Comparison of ENCODE assay signal across 22 cellular contexts in genomic region chr9:131597246-131597645, GRCh38. TPM values are rescaled to one million over a fixed set of nuclear protein-coding genes. Genes with fewer than 3 reads are reported as not detected.
A peak's percentile ranks its signal among the peaks of the same experiment; 100 is the strongest.
DNase-seq lines count a peak whose midpoint lies in the region; ATAC-seq and TF ChIP-seq lines count a peak whose summit lies in the region.
"Had no signal": no experiment of that assay in that cellular context is flagged by ENCODE, and none has a peak within 500 bp of the region (broad histone marks: within the 10 kb centered on the region; RNA-seq: fewer than 3 reads in every experiment).

No MANE protein-coding gene starts in this region.

- no peak for TF ChIP-seq POLR2A in upper lobe of left lung (IDR thresholded peaks at IDR 0.05)

- no peak for DNase-seq in CD4-positive, CD25-positive, alpha-beta regulatory T cell
- DNase-seq in RWPE1 (ENCODE audit: low spot score) (no peak), osteoblast (ENCODE audit: insufficient read length, low spot score, missing footprints) (peak; percentile 34), upper lobe of left lung (no peak), PC-3 (no peak), HEK293T (ENCODE audit: extremely low spot score) (no peak), OCI-M1 (lab: John Stamatoyannopoulos, UW) (no peak)
- DNase-seq: CD8-positive, alpha-beta T cell; DND-41; MG63; NCI-H1417; NCI-H1694 treated with DMSO at 0.1 percent for 48 hours; NCI-H2081 treated with DMSO at 0.1 percent for 48 hours; NCI-H446 treated with DMSO at 0.1 percent for 48 hours; NCI-H526 treated with DMSO at 0.1 percent for 48 hours had no signal

- peak overlapping the region in 2 of 3 donors; percentile 62 to 83 for H3K27ac Mint-ChIP-seq in CD4-positive, CD25-positive, alpha-beta regulatory T cell
- H3K27ac Mint-ChIP-seq: CD8-positive, alpha-beta T cell had no signal

- no peaks in the 10 kb centered on the region for H3F3A ChIP-seq in PC-3 (ENCODE audit: low read length, unreplicated experiment)

- TF ChIP-seq CTCF in RWPE1 (conservative IDR thresholded peaks at IDR 0.05; ENCODE audit: low read depth) = no peak
- no peak for TF ChIP-seq CTCF in osteoblast (IDR thresholded peaks at IDR 0.05; ENCODE audit: extremely low read depth, low read depth, low read length)
- TF ChIP-seq CTCF in upper lobe of left lung (IDR thresholded peaks at IDR 0.05) = no peak
- TF ChIP-seq CTCF in PC-3 (conservative IDR thresholded peaks at IDR 0.05; ENCODE audit: low read depth, low read length) = no peak

- no peak overlapping the region for H3K4me3 ChIP-seq in CD4-positive, CD25-positive, alpha-beta regulatory T cell (ENCODE audit: low read depth, low read length)
- no peak overlapping the region for H3K4me3 ChIP-seq in osteoblast (ENCODE audit: insufficient read depth, low read length)
- H3K4me3 ChIP-seq in upper lobe of left lung = no peak overlapping the region
- H3K4me3 ChIP-seq in PC-3 (ENCODE audit: low read length) = no peak overlapping the region
- H3K4me3 ChIP-seq: GM12878, K562, MG63 had no signal

- no peak overlapping the region for H3K4me3 Mint-ChIP-seq in CD4-positive, CD25-positive, alpha-beta regulatory T cell
- H3K4me3 Mint-ChIP-seq: CD8-positive, alpha-beta T cell had no signal

- no peak for ATAC-seq in CD4-positive, CD25-positive, alpha-beta regulatory T cell (ENCODE audit: low read depth in 2 of 2)
- ATAC-seq in upper lobe of left lung (ENCODE audit: low FRiP score in 2 of 2) = no peak
- ATAC-seq in PC-3 = no peak
- ATAC-seq: CD8-positive, alpha-beta T cell; GM12878; K562; SK-N-SH treated with all-trans-retinoic acid at 6 μM for 48 hours had no signal

- H3K79me2 ChIP-seq in osteoblast (ENCODE audit: insufficient read depth, low read length) = no peaks in the 10 kb centered on the region
- H3K79me2 ChIP-seq in PC-3 (ENCODE audit: low read length) = no peaks in the 10 kb centered on the region

- no peaks in the 10 kb centered on the region for H3K9me3 Mint-ChIP-seq in CD4-positive, CD25-positive, alpha-beta regulatory T cell
- H3K9me3 Mint-ChIP-seq: CD8-positive, alpha-beta T cell had no signal

- CTCF ChIA-PET in RWPE1 (lab: Yijun Ruan, JAX) = no interaction called here
- CTCF ChIA-PET in PC-3 (lab: Charles Lee) = no interaction called here
- CTCF ChIA-PET in HEK293T (lab: Yijun Ruan, JAX) = no interaction called here

- H4K20me1 ChIP-seq in osteoblast (ENCODE audit: insufficient read depth, low read length) (no peaks in the 10 kb centered on the region), PC-3 (ENCODE audit: low read length) (no peaks in the 10 kb centered on the region)

- H3K36me3 Mint-ChIP-seq in CD4-positive, CD25-positive, alpha-beta regulatory T cell = peaks cover 15% of the 10 kb centered on the region

- H3K27me3 ChIP-seq in CD4-positive, CD25-positive, alpha-beta regulatory T cell (ENCODE audit: control insufficient read depth, insufficient read depth, low read length) = no peaks in the 10 kb centered on the region
- H3K27me3 ChIP-seq in osteoblast (ENCODE audit: insufficient read depth, low read length) = no peaks in the 10 kb centered on the region
- no peaks in the 10 kb centered on the region for H3K27me3 ChIP-seq in upper lobe of left lung
- no peaks in the 10 kb centered on the region for H3K27me3 ChIP-seq in PC-3 (ENCODE audit: low read length)
- H3K27me3 ChIP-seq: MG63 had no signal

- H3K36me3 ChIP-seq in CD4-positive, CD25-positive, alpha-beta regulatory T cell (ENCODE audit: control insufficient read depth, insufficient read depth, low read length) = peaks cover 68% of the 10 kb centered on the region
- H3K36me3 ChIP-seq in osteoblast (ENCODE audit: insufficient read depth, low read length) (peaks cover 30% of the 10 kb centered on the region), upper lobe of left lung (peaks cover 14 to 94% (median 77%) of the 10 kb centered on the region in 4 donors), PC-3 (ENCODE audit: low read depth, low read length) (no peaks in the 10 kb centered on the region)
- H3K36me3 ChIP-seq: MG63 had no signal

- H3K9ac ChIP-seq in PC-3 (ENCODE audit: low read length) = no peak overlapping the region

- H3K4me1 ChIP-seq in CD4-positive, CD25-positive, alpha-beta regulatory T cell (ENCODE audit: control insufficient read depth, insufficient read depth, low read length, poor library complexity, severe bottlenecking) = no peaks in the 10 kb centered on the region
- H3K4me1 ChIP-seq in osteoblast (ENCODE audit: insufficient read depth, low read length) (no peaks in the 10 kb centered on the region), upper lobe of left lung (peaks cover 0 to 8% (median 0%) of the 10 kb centered on the region in 4 donors), PC-3 (ENCODE audit: insufficient read depth, low read length) (no peaks in the 10 kb centered on the region)

- no peaks in the 10 kb centered on the region for H3K27me3 Mint-ChIP-seq in CD4-positive, CD25-positive, alpha-beta regulatory T cell

- intact Hi-C loops in PC-3 (cut with micrococcal nuclease) = no loop called here

- H2AFZ ChIP-seq in osteoblast (ENCODE audit: low read length) (no peak overlapping the region), PC-3 (ENCODE audit: low read length) (no peak overlapping the region)

- H3K9me2 ChIP-seq in PC-3 (replicated peaks; ENCODE audit: low read length) = no peaks in the 10 kb centered on the region

- BruUV-seq in PC-3 (replicated peaks; lab: Mats Ljungman, UMichigan) = no TSS peak

- POLR2A ChIA-PET in RWPE1 (lab: Yijun Ruan, JAX; ENCODE audit: low non-redundant PET) (no interaction called here), PC-3 (lab: Charles Lee; ENCODE audit: unreplicated experiment) (no interaction called here), HEK293T (lab: Yijun Ruan, JAX) (no interaction called here)

- no peak for TF ChIP-seq EP300 in upper lobe of left lung (IDR thresholded peaks at IDR 0.05)

- no peak overlapping the region for H3K27ac ChIP-seq in CD4-positive, CD25-positive, alpha-beta regulatory T cell (ENCODE audit: insufficient read depth, low read length, poor library complexity, severe bottlenecking)
- peak overlapping the region; percentile 62 for H3K27ac ChIP-seq in RWPE1
- H3K27ac ChIP-seq in osteoblast (ENCODE audit: low read depth, low read length) = no peak overlapping the region
- H3K27ac ChIP-seq in upper lobe of left lung = peak overlapping the region in 3 of 4 donors; percentile 44 to 71 (median 59)
- H3K27ac ChIP-seq in PC-3 (ENCODE audit: low read length) = no peak overlapping the region

- WGBS in upper lobe of left lung, 2 donors = 93 to 94% methylated on average over 7 of the region's 7 CpGs

- H3K4me1 Mint-ChIP-seq in CD4-positive, CD25-positive, alpha-beta regulatory T cell = peaks cover 0 to 2% (median 0%) of the 10 kb centered on the region in 4 donors

- H3K9me3 ChIP-seq in CD4-positive, CD25-positive, alpha-beta regulatory T cell (ENCODE audit: control insufficient read depth in 2 of 2, low read length in 2 of 2) = no peaks in the 10 kb centered on the region
- H3K9me3 ChIP-seq in osteoblast (ENCODE audit: low read depth, low read length) (no peaks in the 10 kb centered on the region), upper lobe of left lung (no peaks in the 10 kb centered on the region), PC-3 (ENCODE audit: low read length) (no peaks in the 10 kb centered on the region)
- H3K9me3 ChIP-seq: MG63 had no signal

- H3K4me2 ChIP-seq in osteoblast (ENCODE audit: insufficient read depth, low read length) (no peak overlapping the region), PC-3 (ENCODE audit: low read length) (no peak overlapping the region)

TF ChIP-seq in HEK293T, 16 proteins besides CTCF, POLR2A, EP300 and RAD21:
- TF ChIP-seq TARDBP (IDR thresholded peaks at IDR 0.05) (no peak), FOXA1 (IDR thresholded peaks at IDR 0.05) (no peak)

RNA-seq across cellular contexts. Expression of gene PRRT1B, which starts 51.9 kb away (rescaled TPM):
- total RNA-seq in CD4-positive, CD25-positive, alpha-beta regulatory T cell = not detected
- not detected for polyA plus RNA-seq in CD4-positive, CD25-positive, alpha-beta regulatory T cell
- total RNA-seq in osteoblast (not detected in 2 replicates), upper lobe of left lung (10 to 100 TPM in 2 of 6 donors, 1 to 10 TPM in 4; 1.8 to 10.5 (median 8.0) TPM), PC-3 (2014; rRNA removed) (not detected in 2 replicates)
- total RNA-seq: A673; CD8-positive, alpha-beta T cell; GM12878; H4; K562; LHCN-M2 had no signal
- polyA plus RNA-seq: BJ, GM12878, K562 had no signal

Comparison
In these comparisons a context has a peak if more than half of its experiments do, and no peak if none do; other contexts are left out.
1. H3K27ac ChIP-seq: peak in RWPE1 (single experiment) and upper lobe of left lung (3 of 4); none in CD4-positive, CD25-positive, alpha-beta regulatory T cell (single experiment), osteoblast (single experiment) and PC-3 (single experiment).